In genomic region chr10:109996766-109997171, GRCh38 we compare ENCODE assay signal across 10 cellular contexts. TPM values are rescaled to one million over a fixed set of nuclear protein-coding genes. Genes with fewer than 3 reads are reported as not detected.
DNase-seq lines count a peak whose midpoint lies in the region; ATAC-seq, FAIRE-seq and TF ChIP-seq lines count a peak whose summit lies in the region.
"Had no signal": no experiment of that assay in that cellular context is flagged by ENCODE, and none has a peak within 500 bp of the region (broad histone marks: within the 10 kb centered on the region; RNA-seq: fewer than 3 reads in every experiment).

No MANE protein-coding gene starts in this region.

- H3K79me2 ChIP-seq in smooth muscle cell (ENCODE audit: low read depth): no peaks in the 10 kb centered on the region

- ATAC-seq in GM19395 (IDR thresholded peaks at IDR 0.05; ENCODE audit: unreplicated experiment): peak; percentile 43
- ATAC-seq in HG02852 (IDR thresholded peaks at IDR 0.05; ENCODE audit: unreplicated experiment): peak; percentile 10

- TF ChIP-seq CTCF in smooth muscle cell (IDR thresholded peaks at IDR 0.05; ENCODE audit: borderline replicate concordance, insufficient read depth, poor library complexity, severe bottlenecking): no peak

- no peaks in the 10 kb centered on the region for H3K9me3 ChIP-seq in SK-N-MC (ENCODE audit: low read depth, low read length)
- H3K9me3 ChIP-seq in smooth muscle cell (replicated peaks; ENCODE audit: low read depth): no peaks in the 10 kb centered on the region

- H3K27ac ChIP-seq in SK-N-MC (peak overlapping the region; percentile 16; the same call in 1 of the 2 replicates), smooth muscle cell (ENCODE audit: low read depth) (no peak overlapping the region)

- H3K9ac ChIP-seq in SK-N-MC (ENCODE audit: insufficient read length) (no peak overlapping the region), smooth muscle cell (ENCODE audit: low read depth) (no peak overlapping the region)

- intact Hi-C loops in head of caudate nucleus (cut with DNase I): no loop called here

- H2AFZ ChIP-seq in smooth muscle cell (ENCODE audit: low read depth): no peak overlapping the region

- H3K4me2 ChIP-seq in smooth muscle cell: no peak overlapping the region

- H3F3A ChIP-seq in smooth muscle cell (ENCODE audit: low read depth): peaks cover 10% of the 10 kb centered on the region

- no peak for FAIRE-seq in GM19239 (lab: Jason Lieb, UNC)

- H3K27me3 ChIP-seq in smooth muscle cell (ENCODE audit: low read depth): no peaks in the 10 kb centered on the region

- 59% methylated on average over 3 of the region's 3 CpGs for WGBS in smooth muscle cell (ENCODE audit: low lambda C conversion rate)

- H4K20me1 ChIP-seq in smooth muscle cell (ENCODE audit: low read depth): no peaks in the 10 kb centered on the region

- H3K4me3 ChIP-seq in SK-N-MC (peak overlapping the region; percentile 38; the same call in 1 of the 2 replicates), smooth muscle cell (peak overlapping the region; percentile 29)

- H3K36me3 ChIP-seq in SK-N-MC (ENCODE audit: insufficient read depth, low read length) (no peaks in the 10 kb centered on the region), smooth muscle cell (ENCODE audit: low read depth) (no peaks in the 10 kb centered on the region)

- H3K4me1 ChIP-seq in smooth muscle cell (ENCODE audit: low read depth): peaks cover 3% of the 10 kb centered on the region

- DNase-seq in SK-N-MC (ENCODE audit: low read depth, low spot score) (no peak), smooth muscle cell (lab: John Stamatoyannopoulos, UW; ENCODE audit: unreplicated experiment) (no peak), GM19239 (ENCODE audit: insufficient read length, low spot score) (no peak), NCI-H1092 (lab: John Stamatoyannopoulos, UW) (no peak), head of caudate nucleus (no peak), mesenteric fat pad (ENCODE audit: low spot score) (no peak)
- DNase-seq: activated CD4-positive, CD25-positive, alpha-beta regulatory T cell; GF-D8 had no signal

RNA-seq across cellular contexts. Expression of gene ADD3, which starts 11.0 kb away (rescaled TPM):
- 154 and 155 TPM in 2 replicates for total RNA-seq in smooth muscle cell
- 66.3 and 75.0 TPM in 2 replicates for polyA plus RNA-seq in smooth muscle cell
- total RNA-seq in mesenteric fat pad: 89.6 TPM
